ENCODE assay signal across 20 cellular contexts in genomic region chr2:27710640-27711430, GRCh38. TPM values are rescaled to one million over a fixed set of nuclear protein-coding genes. Genes with fewer than 3 reads are reported as not detected.
A peak's percentile ranks its signal among the peaks of the same experiment; 100 is the strongest.
DNase-seq lines count a peak whose midpoint lies in the region; ATAC-seq and TF ChIP-seq lines count a peak whose summit lies in the region.
"Had no signal": no experiment of that assay in that cellular context is flagged by ENCODE, and none has a peak within 500 bp of the region (broad histone marks: within the 10 kb centered on the region; RNA-seq: fewer than 3 reads in every experiment).

No MANE protein-coding gene starts in this region.

- TF ChIP-seq EP300 in esophagus muscularis mucosa (IDR thresholded peaks at IDR 0.05), result no peak

- H3K27ac Mint-ChIP-seq in activated naive CD4-positive, alpha-beta T cell treated with anti-CD3 and anti-CD28 coated beads for 36 hours, result no peak overlapping the region
- H3K27ac Mint-ChIP-seq in activated naive CD4-positive, alpha-beta T cell treated with anti-CD3 and anti-CD28 coated beads, Interleukin-2, amount 10 ng/mL, durations not matched to agents 7 days and 5 days, result no peak overlapping the region
- H3K27ac Mint-ChIP-seq: CD8-positive, alpha-beta memory T cell; T-helper 17 cell; type B pancreatic cell had no signal

- TF ChIP-seq CTCF in esophagus muscularis mucosa (IDR thresholded peaks at IDR 0.05), result no peak
- no peak for TF ChIP-seq CTCF in tibial artery (IDR thresholded peaks at IDR 0.05)

- H3K36me3 ChIP-seq in adipocyte (ENCODE audit: control insufficient read depth, insufficient read depth, low read length, severe bottlenecking) (no peaks in the 10 kb centered on the region), esophagus muscularis mucosa (no peaks in the 10 kb centered on the region), tibial artery (no peaks in the 10 kb centered on the region)
- H3K36me3 ChIP-seq: brain microvascular endothelial cell had no signal

- peaks cover 2% of the 10 kb centered on the region for H3K27me3 Mint-ChIP-seq in activated naive CD4-positive, alpha-beta T cell treated with anti-CD3 and anti-CD28 coated beads for 36 hours (ENCODE audit: low read depth)
- peaks cover 54% of the 10 kb centered on the region for H3K27me3 Mint-ChIP-seq in activated naive CD4-positive, alpha-beta T cell treated with anti-CD3 and anti-CD28 coated beads, Interleukin-2, amount 10 ng/mL, durations not matched to agents 7 days and 5 days
- H3K27me3 Mint-ChIP-seq: CD8-positive, alpha-beta memory T cell; T-helper 17 cell had no signal

- no peaks in the 10 kb centered on the region for H3K9me3 ChIP-seq in adipocyte (ENCODE audit: control insufficient read depth, low read length)
- no peaks in the 10 kb centered on the region for H3K9me3 ChIP-seq in esophagus muscularis mucosa
- H3K9me3 ChIP-seq in tibial artery, result no peaks in the 10 kb centered on the region

- no peaks in the 10 kb centered on the region for H3K27me3 ChIP-seq in adipocyte (replicated peaks; ENCODE audit: control insufficient read depth, insufficient read depth, low read length)
- no peaks in the 10 kb centered on the region for H3K27me3 ChIP-seq in esophagus muscularis mucosa
- H3K27me3 ChIP-seq in tibial artery, result no peaks in the 10 kb centered on the region
- H3K27me3 ChIP-seq: brain microvascular endothelial cell, hepatocyte had no signal

- H3K27ac ChIP-seq in esophagus muscularis mucosa (replicated peaks in 1 of 4), result peak overlapping the region in 1 of 4 donors; percentile 91
- peak overlapping the region; percentile 94 to 97 for H3K27ac ChIP-seq in tibial artery
- H3K27ac ChIP-seq: brain microvascular endothelial cell, hepatocyte had no signal

- no peak for TF ChIP-seq POLR2A in esophagus muscularis mucosa (IDR thresholded peaks at IDR 0.05; ENCODE audit: low read depth)

- H3K9ac ChIP-seq in adipocyte (ENCODE audit: low read length), result no peak overlapping the region

- CTCF ChIA-PET in activated naive CD4-positive, alpha-beta T cell treated with anti-CD3 and anti-CD28 coated beads for 36 hours (lab: Charles Lee), result interaction anchor here (0.5 to 0.7 kb wide), 2 partner anchors 258 to 1127 kb away, joined by 3 read pairs; no protein-coding TSS in a partner anchor
- CTCF ChIA-PET in activated naive CD4-positive, alpha-beta T cell treated with anti-CD3 and anti-CD28 coated beads, Interleukin-2, amount 10 ng/mL, durations not matched to agents 7 days and 5 days (lab: Charles Lee), result interaction anchor here (1.6 kb wide), 1 partner anchor 27 kb away, joined by 4 read pairs; no protein-coding TSS in a partner anchor

- ATAC-seq in HG03457 (IDR thresholded peaks at IDR 0.05; ENCODE audit: unreplicated experiment) (no peak), GM21737 (IDR thresholded peaks at IDR 0.05; ENCODE audit: unreplicated experiment) (no peak)
- ATAC-seq: T-helper 17 cell had no signal

- no peak overlapping the region for H3K4me3 ChIP-seq in adipocyte (ENCODE audit: low read length)
- no peak overlapping the region for H3K4me3 ChIP-seq in esophagus muscularis mucosa
- H3K4me3 ChIP-seq in tibial artery, result no peak overlapping the region
- H3K4me3 ChIP-seq: hepatocyte had no signal

- peaks cover 25% of the 10 kb centered on the region for H3K4me1 Mint-ChIP-seq in activated naive CD4-positive, alpha-beta T cell treated with anti-CD3 and anti-CD28 coated beads for 36 hours (ENCODE audit: low read depth)
- peaks cover 16% of the 10 kb centered on the region for H3K4me1 Mint-ChIP-seq in activated naive CD4-positive, alpha-beta T cell treated with anti-CD3 and anti-CD28 coated beads, Interleukin-2, amount 10 ng/mL, durations not matched to agents 7 days and 5 days

- intact Hi-C loops in activated naive CD4-positive, alpha-beta T cell treated with anti-CD3 and anti-CD28 coated beads for 36 hours (cut with micrococcal nuclease), result loop anchor here (1.0 kb wide), 1 partner anchor 9 kb away; no protein-coding TSS in a partner anchor
- intact Hi-C loops in esophagus muscularis mucosa (cut with DNase I), result no loop called here
- intact Hi-C loops in tibial artery (cut with DNase I; ENCODE audit: low total_unique reads), result no loop called here

- peaks cover 31% of the 10 kb centered on the region for H3K4me1 ChIP-seq in adipocyte (ENCODE audit: control insufficient read depth, insufficient read depth, low read length)
- peaks cover 41 to 50% (median 46%) of the 10 kb centered on the region in 4 donors for H3K4me1 ChIP-seq in esophagus muscularis mucosa
- peaks cover 4 to 83% (median 44%) of the 10 kb centered on the region in 4 donors for H3K4me1 ChIP-seq in tibial artery

- 89% methylated on average over 7 of the region's 8 CpGs for WGBS in esophagus muscularis mucosa

- no peaks in the 10 kb centered on the region for H3K36me3 Mint-ChIP-seq in activated naive CD4-positive, alpha-beta T cell treated with anti-CD3 and anti-CD28 coated beads for 36 hours (ENCODE audit: low read depth)
- H3K36me3 Mint-ChIP-seq in activated naive CD4-positive, alpha-beta T cell treated with anti-CD3 and anti-CD28 coated beads, Interleukin-2, amount 10 ng/mL, durations not matched to agents 7 days and 5 days, result no peaks in the 10 kb centered on the region
- H3K36me3 Mint-ChIP-seq: CD8-positive, alpha-beta memory T cell; type B pancreatic cell had no signal

- DNase-seq in activated naive CD4-positive, alpha-beta T cell treated with anti-CD3 and anti-CD28 coated beads for 36 hours, result peak; percentile 37
- DNase-seq in activated naive CD4-positive, alpha-beta T cell treated with anti-CD3 and anti-CD28 coated beads, Interleukin-2, amount 10 ng/mL, durations not matched to agents 7 days and 5 days, result no peak
- DNase-seq in adipocyte (ENCODE audit: low read depth) (peak; percentile 56), esophagus muscularis mucosa (ENCODE audit: extremely low spot score) (peak; percentile 53), tibial artery (no peak), EL (no peak)
- DNase-seq: activated CD4-positive, CD25-positive, alpha-beta regulatory T cell; activated effector memory CD4-positive, alpha-beta T cell treated with anti-CD3 and anti-CD28 coated beads, Interleukin-2, amount 50 U/mL, for 16 hours; brain microvascular endothelial cell; CD8-positive, alpha-beta memory T cell; HCEC 1CT; midbrain; retina; SHP77 treated with DMSO at 0.1 percent for 48 hours; stimulated activated naive CD4-positive, alpha-beta T cell; T-helper 17 cell had no signal

- H3K4me3 Mint-ChIP-seq in activated naive CD4-positive, alpha-beta T cell treated with anti-CD3 and anti-CD28 coated beads for 36 hours, result no peak overlapping the region
- no peak overlapping the region for H3K4me3 Mint-ChIP-seq in activated naive CD4-positive, alpha-beta T cell treated with anti-CD3 and anti-CD28 coated beads, Interleukin-2, amount 10 ng/mL, durations not matched to agents 7 days and 5 days
- H3K4me3 Mint-ChIP-seq: CD8-positive, alpha-beta memory T cell; T-helper 17 cell; type B pancreatic cell had no signal

- no peaks in the 10 kb centered on the region for H3K9me3 Mint-ChIP-seq in activated naive CD4-positive, alpha-beta T cell treated with anti-CD3 and anti-CD28 coated beads for 36 hours
- no peaks in the 10 kb centered on the region for H3K9me3 Mint-ChIP-seq in activated naive CD4-positive, alpha-beta T cell treated with anti-CD3 and anti-CD28 coated beads, Interleukin-2, amount 10 ng/mL, durations not matched to agents 7 days and 5 days
- H3K9me3 Mint-ChIP-seq: CD8-positive, alpha-beta memory T cell; type B pancreatic cell had no signal

RNA-seq across cellular contexts. Expression of gene SLC4A1AP, which starts 47.1 kb away (rescaled TPM):
- 10 to 100 TPM; 21.2 to 22.2 TPM for total RNA-seq in activated naive CD4-positive, alpha-beta T cell treated with anti-CD3 and anti-CD28 coated beads for 36 hours
- total RNA-seq in esophagus muscularis mucosa, result 10 to 100 TPM; 16.7 to 22.8 (median 20.1) TPM

RNA-seq across cellular contexts. Expression of gene SUPT7L, which starts 47.4 kb away (rescaled TPM):
- 10 to 100 TPM; 27.8 to 29.7 TPM for total RNA-seq in activated naive CD4-positive, alpha-beta T cell treated with anti-CD3 and anti-CD28 coated beads for 36 hours
- total RNA-seq in esophagus muscularis mucosa, result 10 to 100 TPM; 18.5 to 23.1 (median 20.7) TPM

Comparison
In these comparisons a context has a peak if more than half of its experiments do, and no peak if none do; other contexts are left out.
1. DNase-seq: peak in activated naive CD4-positive, alpha-beta T cell treated with anti-CD3 and anti-CD28 coated beads for 36 hours (single experiment), adipocyte (single experiment) and esophagus muscularis mucosa (single experiment); none in activated naive CD4-positive, alpha-beta T cell treated with anti-CD3 and anti-CD28 coated beads, Interleukin-2, amount 10 ng/mL, durations not matched to agents 7 days and 5 days (single experiment), tibial artery (0 of 2) and EL (single experiment).